In genomic region chr11:57515332-57516060, GRCh38 we compare ENCODE assay signal across 8 cellular contexts. TPM values are rescaled to one million over a fixed set of nuclear protein-coding genes. Genes with fewer than 3 reads are reported as not detected.
DNase-seq lines count a peak whose midpoint lies in the region; ATAC-seq lines count a peak whose summit lies in the region.

Gene SLC43A1 (minus strand): TSS chr11:57515702. CDS start chr11:57514111, 1,591 bp downstream.

- intact Hi-C loops in activated T-helper 1 cell treated with anti-CD3 and anti-CD28 coated beads, Interleukin-12 subunit alpha, Interleukin-12 subunit beta, Interleukin-2, Interleukin-4 antibody, amounts not matched to agents 30 ng/mL and 10 ng/mL and 1 ng/mL, durations not matched to agents 14 hours and 24 hours and 36 hours (cut with micrococcal nuclease) = loop anchor here (1.0 kb wide), 1 partner anchor 15 kb away; the partner anchor contains the start of gene TIMM10
- intact Hi-C loops in posterior vena cava (cut with DNase I) = no loop called here

- no peaks in the 10 kb centered on the region for H3K36me3 Mint-ChIP-seq in activated T-helper 1 cell treated with anti-CD3 and anti-CD28 coated beads, Interleukin-12 subunit alpha, Interleukin-12 subunit beta, Interleukin-2, Interleukin-4 antibody, amounts not matched to agents 30 ng/mL and 10 ng/mL and 1 ng/mL, durations not matched to agents 14 hours and 24 hours and 36 hours (ENCODE audit: low read depth)

- H3K4me3 Mint-ChIP-seq in activated T-helper 1 cell treated with anti-CD3 and anti-CD28 coated beads, Interleukin-12 subunit alpha, Interleukin-12 subunit beta, Interleukin-2, Interleukin-4 antibody, amounts not matched to agents 30 ng/mL and 10 ng/mL and 1 ng/mL, durations not matched to agents 14 hours and 24 hours and 36 hours = peak within 1 kb of the TSS; percentile 99

- H3K4me1 Mint-ChIP-seq in activated T-helper 1 cell treated with anti-CD3 and anti-CD28 coated beads, Interleukin-12 subunit alpha, Interleukin-12 subunit beta, Interleukin-2, Interleukin-4 antibody, amounts not matched to agents 30 ng/mL and 10 ng/mL and 1 ng/mL, durations not matched to agents 14 hours and 24 hours and 36 hours (ENCODE audit: low read depth) = peaks cover 17% of the 10 kb centered on the region

- H3K27me3 Mint-ChIP-seq in activated T-helper 1 cell treated with anti-CD3 and anti-CD28 coated beads, Interleukin-12 subunit alpha, Interleukin-12 subunit beta, Interleukin-2, Interleukin-4 antibody, amounts not matched to agents 30 ng/mL and 10 ng/mL and 1 ng/mL, durations not matched to agents 14 hours and 24 hours and 36 hours (ENCODE audit: insufficient read depth) = peaks cover 4% of the 10 kb centered on the region

- ATAC-seq in HG02642 (IDR thresholded peaks at IDR 0.05; ENCODE audit: poor library complexity, unreplicated experiment) = peak; percentile 47

- peak within 1 kb of the TSS; percentile 94 for H3K27ac Mint-ChIP-seq in activated T-helper 1 cell treated with anti-CD3 and anti-CD28 coated beads, Interleukin-12 subunit alpha, Interleukin-12 subunit beta, Interleukin-2, Interleukin-4 antibody, amounts not matched to agents 30 ng/mL and 10 ng/mL and 1 ng/mL, durations not matched to agents 14 hours and 24 hours and 36 hours

- peak; percentile 19 to 45 for DNase-seq in NCI-H446 (lab: John Stamatoyannopoulos, UW)
- no peak for DNase-seq in NCI-H446 treated with DMSO at 0.1 percent for 48 hours (lab: John Stamatoyannopoulos, UW)
- peak; percentile 21 to 47 for DNase-seq in NCI-H524 (lab: John Stamatoyannopoulos, UW)
- peak; percentile 9 for DNase-seq in activated T-helper 1 cell treated with anti-CD3 and anti-CD28 coated beads, Interleukin-12 subunit alpha, Interleukin-12 subunit beta, Interleukin-2, Interleukin-4 antibody, amounts not matched to agents 30 ng/mL and 10 ng/mL and 1 ng/mL, durations not matched to agents 14 hours and 24 hours and 36 hours (ENCODE audit: low spot score)
- DNase-seq in glomerular endothelial cell (ENCODE audit: extremely low read depth, low read depth, low spot score) = no peak
- peak; percentile 88 for DNase-seq in posterior vena cava (ENCODE audit: low spot score)
- DNase-seq in ACHN = no peak

- H3K9me3 Mint-ChIP-seq in activated T-helper 1 cell treated with anti-CD3 and anti-CD28 coated beads, Interleukin-12 subunit alpha, Interleukin-12 subunit beta, Interleukin-2, Interleukin-4 antibody, amounts not matched to agents 30 ng/mL and 10 ng/mL and 1 ng/mL, durations not matched to agents 14 hours and 24 hours and 36 hours = no peaks in the 10 kb centered on the region

- in situ Hi-C loops in ACHN (cut with HindIII; ENCODE audit: low pct_ligation_motif_present, low pct_unique_long_range_greater_than_20kb, low sequenced_read_pairs) = no loop called here

RNA-seq across cellular contexts. Expression of gene SLC43A1, which starts in this region (rescaled TPM):
- 29.1 and 30.3 TPM in 2 replicates for total RNA-seq in activated T-helper 1 cell treated with anti-CD3 and anti-CD28 coated beads, Interleukin-12 subunit alpha, Interleukin-12 subunit beta, Interleukin-2, Interleukin-4 antibody, amounts not matched to agents 30 ng/mL and 10 ng/mL and 1 ng/mL, durations not matched to agents 14 hours and 24 hours and 36 hours
- 10.5 and 15.9 TPM in 2 replicates for total RNA-seq in glomerular endothelial cell
- total RNA-seq in posterior vena cava = 10 to 100 TPM in 1 of 2 donors, 1 to 10 TPM in 1; 8.1 to 11.5 TPM

Comparison
In these comparisons a context has a peak if more than half of its experiments do, and no peak if none do; other contexts are left out.
1. DNase-seq: peak in NCI-H446 (2 of 2), NCI-H524 (2 of 2), activated T-helper 1 cell treated with anti-CD3 and anti-CD28 coated beads, Interleukin-12 subunit alpha, Interleukin-12 subunit beta, Interleukin-2, Interleukin-4 antibody, amounts not matched to agents 30 ng/mL and 10 ng/mL and 1 ng/mL, durations not matched to agents 14 hours and 24 hours and 36 hours (single experiment) and posterior vena cava (single experiment); none in NCI-H446 treated with DMSO at 0.1 percent for 48 hours (single experiment), glomerular endothelial cell (single experiment) and ACHN (single experiment).